ENCODE assay signal across 8 cellular contexts in the genomic region with DNA sequence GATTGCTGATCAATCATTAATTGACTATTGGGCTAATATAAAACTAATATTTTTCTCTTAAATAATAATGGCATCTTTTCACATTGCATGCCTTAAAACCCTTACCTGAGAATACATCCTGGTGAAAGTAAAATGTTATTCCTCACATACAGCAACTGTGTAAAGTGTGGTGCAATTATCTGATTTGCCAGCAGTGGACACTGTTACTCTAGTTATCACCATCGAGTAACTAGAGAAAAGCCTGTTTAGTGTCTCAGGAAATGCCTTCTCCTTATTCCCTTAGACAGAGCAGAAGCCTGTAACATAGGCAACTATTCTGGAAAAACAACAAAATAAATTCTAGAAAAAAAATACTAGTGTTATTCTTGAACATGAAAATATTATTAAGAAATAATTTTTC.
DNase-seq lines count a peak whose midpoint lies in the region; ATAC-seq and TF ChIP-seq lines count a peak whose summit lies in the region.

No MANE protein-coding gene starts in this region.

- ATAC-seq in GM19328 (IDR thresholded peaks at IDR 0.05; ENCODE audit: unreplicated experiment) (peak; percentile 57), foreskin keratinocyte (peak; percentile 84), sciatic nerve (peak; percentile 55), HG03108 (IDR thresholded peaks at IDR 0.05; ENCODE audit: unreplicated experiment) (no peak)

- H3K4me3 ChIP-seq in Jurkat, Clone E6-1 (ENCODE audit: low read length) = no peak overlapping the region
- H3K4me3 ChIP-seq in effector memory CD4-positive, alpha-beta T cell (ENCODE audit: insufficient read depth, low read depth, low read length, poor library complexity, severe bottlenecking) = no peak overlapping the region

- H3K36me3 ChIP-seq in effector memory CD4-positive, alpha-beta T cell (ENCODE audit: control insufficient read depth, insufficient read depth, low read length) = no peaks in the 10 kb centered on the region

- TF ChIP-seq CTCF in foreskin keratinocyte (conservative IDR thresholded peaks at IDR 0.05) = peak; percentile 86

- H3K4me1 ChIP-seq in foreskin keratinocyte = no peaks in the 10 kb centered on the region
- H3K4me1 ChIP-seq in effector memory CD4-positive, alpha-beta T cell (ENCODE audit: control insufficient read depth, insufficient read depth, low read length, poor library complexity, severe bottlenecking) = no peaks in the 10 kb centered on the region

- H3K27ac ChIP-seq in foreskin keratinocyte = no peak overlapping the region
- H3K27ac ChIP-seq in effector memory CD4-positive, alpha-beta T cell (ENCODE audit: insufficient read depth, low read length, poor library complexity, severe bottlenecking) = no peak overlapping the region

- no peaks in the 10 kb centered on the region for H3K27me3 ChIP-seq in foreskin keratinocyte
- no peaks in the 10 kb centered on the region for H3K27me3 ChIP-seq in effector memory CD4-positive, alpha-beta T cell (replicated peaks; ENCODE audit: control insufficient read depth, insufficient read depth, low read length, poor library complexity, severe bottlenecking)

- intact Hi-C loops in sciatic nerve (cut with DNase I) = no loop called here

- H3K9me3 ChIP-seq in effector memory CD4-positive, alpha-beta T cell (ENCODE audit: control insufficient read depth, low read length) = no peaks in the 10 kb centered on the region

- DNase-seq in AG20443 (ENCODE audit: low spot score) (peak; percentile 16), RPMI7951 (ENCODE audit: low read depth) (peak; percentile 41), foreskin keratinocyte (peak; percentile 7 to 47), sciatic nerve (ENCODE audit: low spot score) (no peak)
- peak; percentile 35 for DNase-seq in Jurkat, Clone E6-1 (ENCODE audit: low read depth, low spot score)
- DNase-seq in effector memory CD4-positive, alpha-beta T cell = no peak

Comparison
In these comparisons a context has a peak if more than half of its experiments do, and no peak if none do; other contexts are left out.
1. DNase-seq: peak in AG20443 (single experiment), Jurkat, Clone E6-1 (single experiment), RPMI7951 (single experiment) and foreskin keratinocyte (2 of 2); none in sciatic nerve (single experiment) and effector memory CD4-positive, alpha-beta T cell (0 of 3).